16 cellular contexts compared by ENCODE assay signal in genomic region chr6:13305791-13306190, GRCh38. TPM values are rescaled to one million over a fixed set of nuclear protein-coding genes. Genes with fewer than 3 reads are reported as not detected.
A peak's percentile ranks its signal among the peaks of the same experiment; 100 is the strongest.
DNase-seq lines count a peak whose midpoint lies in the region; ATAC-seq and TF ChIP-seq lines count a peak whose summit lies in the region.
"Had no signal": no experiment of that assay in that cellular context is flagged by ENCODE, and none has a peak within 500 bp of the region (broad histone marks: within the 10 kb centered on the region; RNA-seq: fewer than 3 reads in every experiment).

No MANE protein-coding gene starts in this region.

- H3K27ac Mint-ChIP-seq in activated T-cell treated with anti-CD3 and anti-CD28 coated beads, Interleukin-2, amount 50 U/mL, for 72 hours: peak overlapping the region; percentile 44

- no peaks in the 10 kb centered on the region for H3K79me2 ChIP-seq in OCI-LY3 (ENCODE audit: low read length)

- peaks cover 13% of the 10 kb centered on the region for H3K36me3 ChIP-seq in OCI-LY3 (replicated peaks; ENCODE audit: low read depth, low read length)

- H3K27me3 ChIP-seq in OCI-LY3 (ENCODE audit: low read depth, low read length): no peaks in the 10 kb centered on the region

- no peaks in the 10 kb centered on the region for H3K27me3 Mint-ChIP-seq in activated T-cell treated with anti-CD3 and anti-CD28 coated beads, Interleukin-2, amount 50 U/mL, for 72 hours (ENCODE audit: low read depth)
- H3K27me3 Mint-ChIP-seq: CD8-positive, alpha-beta memory T cell had no signal

- H4K20me1 ChIP-seq in OCI-LY3 (ENCODE audit: insufficient read depth, low read length): no peaks in the 10 kb centered on the region

- peaks cover 6 to 25% of the 10 kb centered on the region in 2 donors for H3K36me3 Mint-ChIP-seq in activated T-cell treated with anti-CD3 and anti-CD28 coated beads, Interleukin-2, amount 50 U/mL, for 72 hours (ENCODE audit: insufficient read depth in 2 of 2)

- no peak overlapping the region for H3K4me3 ChIP-seq in OCI-LY3 (ENCODE audit: low read length)

- peaks cover 31% of the 10 kb centered on the region for H3K4me1 Mint-ChIP-seq in activated T-cell treated with anti-CD3 and anti-CD28 coated beads, Interleukin-2, amount 50 U/mL, for 72 hours (ENCODE audit: low read depth)

- no peak overlapping the region for H3K27ac ChIP-seq in OCI-LY3 (ENCODE audit: low read length)

- ATAC-seq in activated T-cell treated with anti-CD3 and anti-CD28 coated beads, Interleukin-2, amount 50 U/mL, for 72 hours (replicated peaks in 1 of 2): no peak
- ATAC-seq in GM21390 (IDR thresholded peaks at IDR 0.05; ENCODE audit: unreplicated experiment): no peak
- ATAC-seq: HepG2 had no signal

- no peaks in the 10 kb centered on the region for H3K9me3 ChIP-seq in OCI-LY3 (ENCODE audit: insufficient read depth, low read length)
- H3K9me3 ChIP-seq: Caco-2 had no signal

- peak overlapping the region; percentile 92 for H3K4me2 ChIP-seq in OCI-LY3 (ENCODE audit: low read length)

- H3K9me3 Mint-ChIP-seq in activated T-cell treated with anti-CD3 and anti-CD28 coated beads, Interleukin-2, amount 50 U/mL, for 72 hours: no peaks in the 10 kb centered on the region
- H3K9me3 Mint-ChIP-seq: CD8-positive, alpha-beta memory T cell; HFFc6 had no signal

- H3K9ac ChIP-seq in OCI-LY3 (ENCODE audit: low read length): no peak overlapping the region

- peaks cover 79% of the 10 kb centered on the region for H3K4me1 ChIP-seq in OCI-LY3 (ENCODE audit: low read length)

- H2AFZ ChIP-seq in OCI-LY3 (ENCODE audit: low read depth, low read length): no peak overlapping the region

- TF ChIP-seq CTCF in OCI-LY3 (IDR thresholded peaks at IDR 0.05; ENCODE audit: low read depth, low read length): no peak

- H3K4me3 Mint-ChIP-seq in activated T-cell treated with anti-CD3 and anti-CD28 coated beads, Interleukin-2, amount 50 U/mL, for 72 hours: no peak overlapping the region
- H3K4me3 Mint-ChIP-seq: CD8-positive, alpha-beta memory T cell; HFFc6 had no signal

- no peak for DNase-seq in activated T-cell treated with anti-CD3 and anti-CD28 coated beads, Interleukin-2, amount 50 U/mL, for 72 hours
- no peak for DNase-seq in activated T-cell treated with anti-CD3 and anti-CD28 coated beads, Interleukin-2, amount 50 U/mL, for 1 hour
- DNase-seq in foreskin melanocyte (peak; percentile 88), HT-29 (ENCODE audit: low spot score) (no peak), NCI-H446 (lab: John Stamatoyannopoulos, UW) (no peak)
- DNase-seq: 8988T; ACHN; Caco-2; CD8-positive, alpha-beta memory T cell; DND-41; GDM1; HCEC 1CT; HFFc6 had no signal

RNA-seq across cellular contexts. Expression of gene TBC1D7, which starts 22.5 kb away (rescaled TPM):
- 10 to 100 TPM; 20.3 to 22.8 TPM for total RNA-seq in activated T-cell treated with anti-CD3 and anti-CD28 coated beads, Interleukin-2, amount 50 U/mL, for 72 hours
- 12.9 and 13.1 TPM in 2 replicates for total RNA-seq in HT-29 (2014; rRNA removed; shearing (Covaris generic))
